Comparison of ENCODE assay signal across 2 cellular contexts in the genomic region with DNA sequence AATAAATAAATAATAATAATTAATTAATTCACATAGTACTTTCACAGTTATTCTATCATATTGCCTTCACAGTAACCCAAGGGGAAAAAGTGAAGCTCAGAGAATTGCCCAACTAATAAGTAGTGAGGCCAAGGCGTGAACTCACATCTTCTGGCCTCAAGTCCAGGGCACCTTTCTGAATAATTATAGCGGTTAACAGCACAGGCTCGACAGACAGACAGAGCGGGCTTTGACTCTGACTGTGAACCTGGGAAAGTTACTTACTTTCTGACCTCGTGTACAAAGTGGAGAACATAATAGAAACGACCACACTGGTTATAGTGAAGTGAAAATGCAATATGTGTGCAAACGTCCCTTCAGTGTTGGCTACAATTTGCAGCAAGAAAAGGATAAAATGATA.
TF ChIP-seq lines count a peak whose summit lies in the region.

No MANE protein-coding gene starts in this region.

TF ChIP-seq in SK-N-SH treated with all-trans-retinoic acid at 6 μM for 48 hours, 23 proteins besides CTCF, POLR2A, EP300 and RAD21 (continued from another document):
- TF ChIP-seq ISL1 (CRISPR knock-in tag; IDR thresholded peaks at IDR 0.05) = no peak

TF ChIP-seq in HepG2, 621 proteins besides CTCF, POLR2A, EP300 and RAD21 (continued from another document):
- TF ChIP-seq, protein P1, sequence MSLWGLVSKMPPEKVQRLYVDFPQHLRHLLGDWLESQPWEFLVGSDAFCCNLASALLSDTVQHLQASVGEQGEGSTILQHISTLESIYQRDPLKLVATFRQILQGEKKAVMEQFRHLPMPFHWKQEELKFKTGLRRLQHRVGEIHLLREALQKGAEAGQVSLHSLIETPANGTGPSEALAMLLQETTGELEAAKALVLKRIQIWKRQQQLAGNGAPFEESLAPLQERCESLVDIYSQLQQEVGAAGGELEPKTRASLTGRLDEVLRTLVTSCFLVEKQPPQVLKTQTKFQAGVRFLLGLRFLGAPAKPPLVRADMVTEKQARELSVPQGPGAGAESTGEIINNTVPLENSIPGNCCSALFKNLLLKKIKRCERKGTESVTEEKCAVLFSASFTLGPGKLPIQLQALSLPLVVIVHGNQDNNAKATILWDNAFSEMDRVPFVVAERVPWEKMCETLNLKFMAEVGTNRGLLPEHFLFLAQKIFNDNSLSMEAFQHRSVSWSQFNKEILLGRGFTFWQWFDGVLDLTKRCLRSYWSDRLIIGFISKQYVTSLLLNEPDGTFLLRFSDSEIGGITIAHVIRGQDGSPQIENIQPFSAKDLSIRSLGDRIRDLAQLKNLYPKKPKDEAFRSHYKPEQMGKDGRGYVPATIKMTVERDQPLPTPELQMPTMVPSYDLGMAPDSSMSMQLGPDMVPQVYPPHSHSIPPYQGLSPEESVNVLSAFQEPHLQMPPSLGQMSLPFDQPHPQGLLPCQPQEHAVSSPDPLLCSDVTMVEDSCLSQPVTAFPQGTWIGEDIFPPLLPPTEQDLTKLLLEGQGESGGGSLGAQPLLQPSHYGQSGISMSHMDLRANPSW (CRISPR knock-in tag; IDR thresholded peaks at IDR 0.05; ENCODE audit: borderline replicate concordance) = no peak
- TF ChIP-seq, protein P2, sequence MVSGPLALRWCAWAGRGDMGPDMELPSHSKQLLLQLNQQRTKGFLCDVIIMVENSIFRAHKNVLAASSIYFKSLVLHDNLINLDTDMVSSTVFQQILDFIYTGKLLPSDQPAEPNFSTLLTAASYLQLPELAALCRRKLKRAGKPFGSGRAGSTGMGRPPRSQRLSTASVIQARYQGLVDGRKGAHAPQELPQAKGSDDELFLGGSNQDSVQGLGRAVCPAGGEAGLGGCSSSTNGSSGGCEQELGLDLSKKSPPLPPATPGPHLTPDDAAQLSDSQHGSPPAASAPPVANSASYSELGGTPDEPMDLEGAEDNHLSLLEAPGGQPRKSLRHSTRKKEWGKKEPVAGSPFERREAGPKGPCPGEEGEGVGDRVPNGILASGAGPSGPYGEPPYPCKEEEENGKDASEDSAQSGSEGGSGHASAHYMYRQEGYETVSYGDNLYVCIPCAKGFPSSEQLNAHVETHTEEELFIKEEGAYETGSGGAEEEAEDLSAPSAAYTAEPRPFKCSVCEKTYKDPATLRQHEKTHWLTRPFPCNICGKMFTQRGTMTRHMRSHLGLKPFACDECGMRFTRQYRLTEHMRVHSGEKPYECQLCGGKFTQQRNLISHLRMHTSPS (CRISPR knock-in tag; IDR thresholded peaks at IDR 0.05; ENCODE audit: low read depth) = no peak
